ENCODE assay signal across 8 cellular contexts in the genomic region with DNA sequence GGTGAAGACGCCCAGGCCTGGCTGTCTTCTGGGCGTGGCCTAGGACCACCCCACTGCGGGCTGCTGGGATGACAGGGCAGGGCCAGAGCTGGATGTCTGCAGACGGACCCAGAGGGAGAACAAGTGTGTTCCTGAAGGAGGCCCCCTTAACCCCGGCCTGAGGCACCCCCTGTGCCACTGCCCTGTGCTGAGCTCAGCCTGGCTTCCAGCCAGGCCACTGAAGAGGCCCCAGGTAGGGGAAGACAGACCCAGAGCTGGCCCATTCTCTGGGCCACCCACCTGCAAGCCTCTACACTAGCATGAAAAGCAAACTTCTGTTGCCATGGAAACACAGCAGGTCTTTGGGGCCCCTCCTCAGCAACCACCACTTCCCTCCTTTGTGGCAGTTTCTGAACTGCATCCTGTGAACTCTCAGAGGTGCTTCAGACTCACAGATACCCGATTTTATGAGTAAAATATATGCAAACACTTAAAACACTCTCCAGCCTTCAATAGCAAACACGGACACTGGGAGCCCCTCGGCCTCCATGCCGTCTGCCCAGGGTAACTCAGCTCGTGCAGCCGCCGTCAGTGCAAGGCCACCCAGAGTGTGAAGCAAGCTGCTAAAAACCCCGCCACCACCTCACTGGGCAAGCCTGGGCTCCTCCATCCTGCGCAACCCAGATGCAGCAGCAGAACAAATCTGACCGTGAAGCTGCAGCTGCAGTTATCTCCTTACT. TPM values are rescaled to one million over a fixed set of nuclear protein-coding genes. Genes with fewer than 3 reads are reported as not detected.
DNase-seq lines count a peak whose midpoint lies in the region; ATAC-seq, FAIRE-seq and TF ChIP-seq lines count a peak whose summit lies in the region.

No MANE protein-coding gene starts in this region.

- H3K36me3 Mint-ChIP-seq in glutamatergic neuron (ENCODE audit: unreplicated experiment), result peaks cover under 1% of the 10 kb centered on the region

- TF ChIP-seq CTCF in glutamatergic neuron (IDR thresholded peaks at IDR 0.05; ENCODE audit: partially characterized antibody, unreplicated experiment), result no peak

- DNase-seq in GM12892 (ENCODE audit: insufficient read length), result peak; percentile 51
- peak; percentile 83 for DNase-seq in NAMALWA (ENCODE audit: low spot score)
- DNase-seq in activated CD4-positive, alpha-beta T cell treated with anti-CD3 and anti-CD28 coated beads, Interleukin-2, amount 50 U/mL, for 4 hours, result peak; percentile 41
- peak; percentile 42 for DNase-seq in glutamatergic neuron
- DNase-seq in stimulated activated CD8-positive, alpha-beta memory T cell treated with anti-CD3 and anti-CD28 coated beads, Interleukin-7, amount 100 ng/mL, for 1 hour (ENCODE audit: low read depth in 2 of 2), result peak; percentile 20 to 45
- DNase-seq in hypothalamus (lab: John Stamatoyannopoulos, UW), result no peak
- DNase-seq in nucleus accumbens (lab: John Stamatoyannopoulos, UW), result no peak

- peak; percentile 80 for ATAC-seq in GM21786 (IDR thresholded peaks at IDR 0.05; ENCODE audit: unreplicated experiment)

- H3K27ac Mint-ChIP-seq in glutamatergic neuron (ENCODE audit: unreplicated experiment), result peak overlapping the region; percentile 49

- H3K27me3 Mint-ChIP-seq in glutamatergic neuron (ENCODE audit: unreplicated experiment), result peaks cover 5% of the 10 kb centered on the region

- H3K4me1 Mint-ChIP-seq in glutamatergic neuron (ENCODE audit: low read depth, unreplicated experiment), result peaks cover 32% of the 10 kb centered on the region

- peak; percentile 36 for FAIRE-seq in GM12892 (lab: Jason Lieb, UNC)

- no peak overlapping the region for H3K4me3 Mint-ChIP-seq in glutamatergic neuron (ENCODE audit: unreplicated experiment)

- TF ChIP-seq POLR2A in GM12892 (IDR thresholded peaks at IDR 0.05; ENCODE audit: low read depth, low read length), result no peak

- peaks cover 10% of the 10 kb centered on the region for H3K9me3 Mint-ChIP-seq in glutamatergic neuron (ENCODE audit: unreplicated experiment)

RNA-seq across cellular contexts. Expression of a gene that starts 42.5 kb away (rescaled TPM):
- polyA plus RNA-seq in GM12892 (2012; ENCODE audit: missing spikeins), result 39.9 TPM
- total RNA-seq in glutamatergic neuron (ENCODE audit: unreplicated experiment), result 17.5 TPM

Comparison
In these comparisons a context has a peak if more than half of its experiments do, and no peak if none do; other contexts are left out.
1. DNase-seq: peak in GM12892 (single experiment), NAMALWA (single experiment), activated CD4-positive, alpha-beta T cell treated with anti-CD3 and anti-CD28 coated beads, Interleukin-2, amount 50 U/mL, for 4 hours (2 of 2), glutamatergic neuron (single experiment) and stimulated activated CD8-positive, alpha-beta memory T cell treated with anti-CD3 and anti-CD28 coated beads, Interleukin-7, amount 100 ng/mL, for 1 hour (2 of 2); none in hypothalamus (0 of 51) and nucleus accumbens (0 of 56).